Comparison of ENCODE assay signal across 12 cellular contexts in genomic region chr1:215475719-215476525, GRCh38.
A peak's percentile ranks its signal among the peaks of the same experiment; 100 is the strongest.
DNase-seq lines count a peak whose midpoint lies in the region; ATAC-seq, FAIRE-seq and TF ChIP-seq lines count a peak whose summit lies in the region.
"Had no signal": no experiment of that assay in that cellular context is flagged by ENCODE, and none has a peak within 500 bp of the region (broad histone marks: within the 10 kb centered on the region; RNA-seq: fewer than 3 reads in every experiment).

No MANE protein-coding gene starts in this region.

- H3K36me3 ChIP-seq in psoas muscle (ENCODE audit: insufficient read depth in 1 of 2, low read depth in 1 of 2) (no peaks in the 10 kb centered on the region), tibial nerve (no peaks in the 10 kb centered on the region)
- H3K36me3 ChIP-seq: right lobe of liver, upper lobe of right lung had no signal

- H3K27me3 ChIP-seq in psoas muscle (ENCODE audit: insufficient read depth in 3 of 3, low read length in 2 of 3) (no peaks in the 10 kb centered on the region), tibial nerve (no peaks in the 10 kb centered on the region)
- H3K27me3 ChIP-seq: right lobe of liver, upper lobe of right lung had no signal

- ATAC-seq in natural killer cell = no peak
- ATAC-seq in psoas muscle = no peak
- ATAC-seq: right lobe of liver, upper lobe of right lung had no signal

- TF ChIP-seq CTCF in D721Med (IDR thresholded peaks at IDR 0.05; ENCODE audit: insufficient read depth, missing control alignments) = no peak
- TF ChIP-seq CTCF in chondrocyte (IDR thresholded peaks at IDR 0.05) = no peak
- TF ChIP-seq CTCF in natural killer cell (IDR thresholded peaks at IDR 0.05) = no peak
- no peak for TF ChIP-seq CTCF in psoas muscle (IDR thresholded peaks at IDR 0.05)
- TF ChIP-seq CTCF in tibial nerve (IDR thresholded peaks at IDR 0.05) = no peak

- H3K9me3 ChIP-seq in psoas muscle (no peaks in the 10 kb centered on the region), tibial nerve (peaks cover 0 to 18% (median 2%) of the 10 kb centered on the region in 4 donors)
- H3K9me3 ChIP-seq: right lobe of liver, upper lobe of right lung had no signal

- FAIRE-seq in D721Med (lab: Jason Lieb, UNC) = peak; percentile 80

- no peak for TF ChIP-seq POLR2A in tibial nerve (IDR thresholded peaks at IDR 0.05)

- H3K27me3 Mint-ChIP-seq in chondrocyte (ENCODE audit: low read depth) = peaks cover 2% of the 10 kb centered on the region
- H3K27me3 Mint-ChIP-seq in natural killer cell (ENCODE audit: low read depth in 2 of 2) = no peaks in the 10 kb centered on the region

- intact Hi-C loops in natural killer cell (cut with micrococcal nuclease) (no loop called here), posterior cingulate gyrus (cut with DNase I) (no loop called here), psoas muscle (cut with DNase I) (no loop called here)

- no peak overlapping the region for H3K4me3 Mint-ChIP-seq in chondrocyte (ENCODE audit: unreplicated experiment)
- H3K4me3 Mint-ChIP-seq in natural killer cell = no peak overlapping the region

- H3K27ac ChIP-seq in psoas muscle (no peak overlapping the region), tibial nerve (no peak overlapping the region)
- H3K27ac ChIP-seq: right lobe of liver, upper lobe of right lung had no signal

- TF ChIP-seq EP300 in tibial nerve (IDR thresholded peaks at IDR 0.05) = no peak

- H3K4me1 ChIP-seq in psoas muscle = no peaks in the 10 kb centered on the region
- no peaks in the 10 kb centered on the region for H3K4me1 ChIP-seq in tibial nerve
- H3K4me1 ChIP-seq: right lobe of liver, upper lobe of right lung had no signal

- H3K27ac Mint-ChIP-seq in chondrocyte (ENCODE audit: unreplicated experiment) = peak overlapping the region; percentile 30
- H3K27ac Mint-ChIP-seq in natural killer cell = no peak overlapping the region

- DNase-seq in D721Med (ENCODE audit: insufficient read length, low spot score) (no peak), NCI-H2081 treated with DMSO at 0.1 percent for 48 hours (lab: John Stamatoyannopoulos, UW) (peak; percentile 28), chondrocyte (ENCODE audit: low spot score) (no peak), non-pigmented ciliary epithelial cell (ENCODE audit: low read depth) (peak; percentile 48), natural killer cell (no peak), posterior cingulate gyrus (no peak), psoas muscle (no peak), tibial nerve (ENCODE audit: low spot score in 2 of 2) (no peak)
- DNase-seq: activated naive CD4-positive, alpha-beta T cell treated with Interleukin-2 at 50 U/mL for 16 hours; NCI-H748 treated with DMSO at 0.1 percent for 48 hours; right lobe of liver; upper lobe of right lung had no signal

- H3K4me1 Mint-ChIP-seq in chondrocyte (ENCODE audit: low read depth) (peaks cover 14% of the 10 kb centered on the region), natural killer cell (no peaks in the 10 kb centered on the region)

- H3K36me3 Mint-ChIP-seq in chondrocyte (ENCODE audit: low read depth) = peaks cover 1% of the 10 kb centered on the region
- H3K36me3 Mint-ChIP-seq in natural killer cell = no peaks in the 10 kb centered on the region

- 31 to 55% (median 48%) methylated on average over 2 of the region's 2 CpGs for WGBS in psoas muscle, 3 donors
- 25 to 27% methylated on average over 2 of the region's 2 CpGs for WGBS in tibial nerve, 2 donors

- H3K9me3 Mint-ChIP-seq in chondrocyte (ENCODE audit: low read depth) = peaks cover 13% of the 10 kb centered on the region
- peaks cover 9 to 15% of the 10 kb centered on the region in 2 donors for H3K9me3 Mint-ChIP-seq in natural killer cell

- no peak overlapping the region for H3K4me3 ChIP-seq in psoas muscle
- no peak overlapping the region for H3K4me3 ChIP-seq in tibial nerve
- H3K4me3 ChIP-seq: right lobe of liver, upper lobe of right lung had no signal

Comparison
In these comparisons a context has a peak if more than half of its experiments do, and no peak if none do; other contexts are left out.
1. DNase-seq: peak in NCI-H2081 treated with DMSO at 0.1 percent for 48 hours (single experiment) and non-pigmented ciliary epithelial cell (single experiment); none in D721Med (single experiment), chondrocyte (single experiment), natural killer cell (single experiment), posterior cingulate gyrus (0 of 10), psoas muscle (0 of 2) and tibial nerve (0 of 2).